Comparison of ENCODE assay signal across 23 cellular contexts in the genomic region with DNA sequence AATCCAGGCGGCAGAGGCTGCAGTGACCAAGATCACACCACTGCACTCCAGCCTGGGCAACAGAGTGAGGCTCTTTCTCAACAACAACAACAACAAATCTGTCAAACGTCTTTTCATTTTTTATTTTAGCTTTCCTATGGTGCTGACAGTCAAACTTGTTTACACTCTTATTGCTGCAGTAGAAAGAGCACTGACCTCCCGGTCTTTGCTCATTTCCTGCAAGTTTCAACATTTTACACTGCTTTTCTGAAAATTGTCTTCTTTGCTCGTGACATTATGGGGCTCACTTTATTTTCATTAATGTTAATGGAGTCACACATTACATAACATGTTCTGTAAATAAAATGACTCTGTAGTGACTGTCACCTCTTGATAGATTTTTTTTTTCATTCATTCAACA.
A peak's percentile ranks its signal among the peaks of the same experiment; 100 is the strongest.
DNase-seq lines count a peak whose midpoint lies in the region; ATAC-seq and TF ChIP-seq lines count a peak whose summit lies in the region.
"Had no signal": no experiment of that assay in that cellular context is flagged by ENCODE, and none has a peak within 500 bp of the region (broad histone marks: within the 10 kb centered on the region; RNA-seq: fewer than 3 reads in every experiment).

No MANE protein-coding gene starts in this region.

- ATAC-seq in stimulated activated naive B cell treated with anti-CD40 and anti-IgM and Interleukin-4, amounts not matched to agents 10 μg/mL and 1 μg/mL and 100 μg/mL, for 72 hours (replicated peaks): no peak
- no peak for ATAC-seq in left ventricle myocardium superior
- ATAC-seq in GM21526 (IDR thresholded peaks at IDR 0.05; ENCODE audit: low FRiP score, unreplicated experiment): no peak
- ATAC-seq: body of pancreas, foreskin keratinocyte, heart left ventricle, psoas muscle had no signal

- TF ChIP-seq CTCF in fibroblast of pulmonary artery (IDR thresholded peaks at IDR 0.05; ENCODE audit: low read length, missing control alignments): no peak

- CTCF ChIA-PET in activated naive CD4-positive, alpha-beta T cell treated with anti-CD3 and anti-CD28 coated beads for 36 hours (lab: Charles Lee): no interaction called here

- peaks cover 21% of the 10 kb centered on the region for H3K4me1 Mint-ChIP-seq in activated naive CD4-positive, alpha-beta T cell treated with anti-CD3 and anti-CD28 coated beads for 36 hours (ENCODE audit: low read depth)
- H3K4me1 Mint-ChIP-seq in activated naive CD8-positive, alpha-beta T cell (ENCODE audit: low read depth): peaks cover 16% of the 10 kb centered on the region
- H3K4me1 Mint-ChIP-seq in stimulated activated naive B cell treated with anti-CD40 and anti-IgM and Interleukin-4, amounts not matched to agents 10 μg/mL and 1 μg/mL and 100 μg/mL, for 72 hours: peaks cover 15 to 26% of the 10 kb centered on the region in 2 donors

- intact Hi-C loops in activated naive CD4-positive, alpha-beta T cell treated with anti-CD3 and anti-CD28 coated beads for 36 hours (cut with micrococcal nuclease): no loop called here
- intact Hi-C loops in left ventricle myocardium superior (cut with micrococcal nuclease): no loop called here

- H3K4me3 ChIP-seq in fibroblast of pulmonary artery (replicated peaks; ENCODE audit: low read depth, low read length): no peak overlapping the region
- H3K4me3 ChIP-seq: body of pancreas, heart left ventricle, psoas muscle, sigmoid colon had no signal

- H3K36me3 Mint-ChIP-seq in activated naive CD4-positive, alpha-beta T cell treated with anti-CD3 and anti-CD28 coated beads for 36 hours (ENCODE audit: low read depth): peaks cover 48% of the 10 kb centered on the region
- peaks cover 14% of the 10 kb centered on the region for H3K36me3 Mint-ChIP-seq in activated naive CD8-positive, alpha-beta T cell
- peaks cover 50 to 81% of the 10 kb centered on the region in 2 donors for H3K36me3 Mint-ChIP-seq in stimulated activated naive B cell treated with anti-CD40 and anti-IgM and Interleukin-4, amounts not matched to agents 10 μg/mL and 1 μg/mL and 100 μg/mL, for 72 hours

- no peaks in the 10 kb centered on the region for H3K27me3 Mint-ChIP-seq in activated naive CD4-positive, alpha-beta T cell treated with anti-CD3 and anti-CD28 coated beads for 36 hours (ENCODE audit: low read depth)
- no peaks in the 10 kb centered on the region for H3K27me3 Mint-ChIP-seq in activated naive CD8-positive, alpha-beta T cell
- no peaks in the 10 kb centered on the region for H3K27me3 Mint-ChIP-seq in stimulated activated naive B cell treated with anti-CD40 and anti-IgM and Interleukin-4, amounts not matched to agents 10 μg/mL and 1 μg/mL and 100 μg/mL, for 72 hours

- no peaks in the 10 kb centered on the region for H3K9me3 Mint-ChIP-seq in activated naive CD4-positive, alpha-beta T cell treated with anti-CD3 and anti-CD28 coated beads for 36 hours
- H3K9me3 Mint-ChIP-seq in activated naive CD8-positive, alpha-beta T cell (ENCODE audit: low read depth): no peaks in the 10 kb centered on the region
- H3K9me3 Mint-ChIP-seq in stimulated activated naive B cell treated with anti-CD40 and anti-IgM and Interleukin-4, amounts not matched to agents 10 μg/mL and 1 μg/mL and 100 μg/mL, for 72 hours: no peaks in the 10 kb centered on the region

- H3K27ac Mint-ChIP-seq in activated naive CD4-positive, alpha-beta T cell treated with anti-CD3 and anti-CD28 coated beads for 36 hours: peak overlapping the region; percentile 21
- peak overlapping the region; percentile 76 for H3K27ac Mint-ChIP-seq in activated naive CD8-positive, alpha-beta T cell
- H3K27ac Mint-ChIP-seq in stimulated activated naive B cell treated with anti-CD40 and anti-IgM and Interleukin-4, amounts not matched to agents 10 μg/mL and 1 μg/mL and 100 μg/mL, for 72 hours: peak overlapping the region; percentile 17

- H3K4me3 Mint-ChIP-seq in activated naive CD4-positive, alpha-beta T cell treated with anti-CD3 and anti-CD28 coated beads for 36 hours: no peak overlapping the region
- H3K4me3 Mint-ChIP-seq in activated naive CD8-positive, alpha-beta T cell: no peak overlapping the region
- H3K4me3 Mint-ChIP-seq in stimulated activated naive B cell treated with anti-CD40 and anti-IgM and Interleukin-4, amounts not matched to agents 10 μg/mL and 1 μg/mL and 100 μg/mL, for 72 hours: no peak overlapping the region

- no peak for DNase-seq in activated naive CD4-positive, alpha-beta T cell treated with anti-CD3 and anti-CD28 coated beads for 36 hours
- DNase-seq in activated naive CD4-positive, alpha-beta T cell treated with Interleukin-2 at 50 U/mL for 16 hours: no peak
- DNase-seq in fibroblast of pulmonary artery (ENCODE audit: low read depth): peak; percentile 13
- DNase-seq in stimulated activated naive B cell treated with anti-CD40 and anti-IgM and Interleukin-4, amounts not matched to agents 10 μg/mL and 1 μg/mL and 100 μg/mL, for 72 hours: no peak
- no peak for DNase-seq in SIG-M5 treated with dmso at 0.1 percent for 504 hours (lab: John Stamatoyannopoulos, UW; ENCODE audit: unreplicated experiment)
- no peak for DNase-seq in left ventricle myocardium superior
- DNase-seq: activated CD4-positive, CD25-positive, alpha-beta regulatory T cell treated with anti-CD3 and anti-CD28 coated beads, Interleukin-2, amount 50 U/mL, for 72 hours; body of pancreas; DMS53; effector memory CD4-positive, alpha-beta T cell; foreskin keratinocyte; heart left ventricle; mesenchymal stem cell; NCI-H146; NCI-H2107; NCI-H748 treated with DMSO at 0.1 percent for 48 hours; occipital lobe; psoas muscle; sigmoid colon; stimulated activated CD4-positive, alpha-beta T cell treated with anti-CD3 and anti-CD28 coated beads, Interleukin-15, amount 100 ng/mL, for 24 hours; stimulated activated naive CD8-positive, alpha-beta T cell treated with anti-CD3 and anti-CD28 coated beads, Interleukin-15, Interleukin-2, amounts not matched to agents 100 U/mL and 50 U/mL, for 24 hours had no signal

Comparison
In these comparisons a context has a peak if more than half of its experiments do, and no peak if none do; other contexts are left out.
1. H3K27ac Mint-ChIP-seq: peak in every context shown above with its lines; median percentile 76 in activated naive CD8-positive, alpha-beta T cell; 21 in activated naive CD4-positive, alpha-beta T cell treated with anti-CD3 and anti-CD28 coated beads for 36 hours; 17 in stimulated activated naive B cell treated with anti-CD40 and anti-IgM and Interleukin-4, amounts not matched to agents 10 μg/mL and 1 μg/mL and 100 μg/mL, for 72 hours.